In genomic region chr7:1001069-1001770, GRCh38 we compare ENCODE assay signal across 1 cellular context.
TF ChIP-seq lines count a peak whose summit lies in the region.

No MANE protein-coding gene starts in this region.

TF ChIP-seq in HepG2, 621 proteins besides CTCF, POLR2A, EP300 and RAD21:
- TF ChIP-seq HNRNPL (IDR thresholded peaks at IDR 0.05; ENCODE audit: low read depth, low read length), result peak; percentile 94
